In genomic region chr14:77035267-77035666, GRCh38 we compare ENCODE assay signal across 13 cellular contexts. TPM values are rescaled to one million over a fixed set of nuclear protein-coding genes. Genes with fewer than 3 reads are reported as not detected.
DNase-seq lines count a peak whose midpoint lies in the region; ATAC-seq and TF ChIP-seq lines count a peak whose summit lies in the region.
"Had no signal": no experiment of that assay in that cellular context is flagged by ENCODE, and none has a peak within 500 bp of the region (broad histone marks: within the 10 kb centered on the region; RNA-seq: fewer than 3 reads in every experiment).

No MANE protein-coding gene starts in this region.

- H4K8ac ChIP-seq in trophoblast cell (ENCODE audit: low read depth, low read length) = no peak overlapping the region

- TF ChIP-seq EP300 in esophagus muscularis mucosa (IDR thresholded peaks at IDR 0.05) = no peak

- BruUV-seq in OCI-LY7 (replicated peaks; lab: Mats Ljungman, UMichigan) = no TSS peak

- CTCF ChIA-PET in activated CD4-positive, alpha-beta T cell treated with anti-CD3 and anti-CD28 coated beads, Interleukin-2, amount 10 ng/mL, durations not matched to agents 7 days and 5 days (lab: Charles Lee) = interaction anchor here (1.0 to 2.9 kb wide), 3 partner anchors 74 to 122 kb away, joined by 5 to 17 read pairs (median 6); no protein-coding TSS in a partner anchor
- CTCF ChIA-PET in OCI-LY7 (lab: Charles Lee; ENCODE audit: unreplicated experiment) = no interaction called here

- POLR2A ChIA-PET in activated CD4-positive, alpha-beta T cell treated with anti-CD3 and anti-CD28 coated beads, Interleukin-2, amount 10 ng/mL, durations not matched to agents 7 days and 5 days (lab: Charles Lee) = no interaction called here
- POLR2A ChIA-PET in OCI-LY7 (lab: Charles Lee) = interaction anchor here (0.6 kb wide), 1 partner anchor 404 kb away, joined by 6 read pairs; no protein-coding TSS in a partner anchor

- no peak overlapping the region for H3K23ac ChIP-seq in trophoblast cell (ENCODE audit: low read length)

- no peaks in the 10 kb centered on the region for H3K9me3 Mint-ChIP-seq in activated CD4-positive, alpha-beta T cell treated with anti-CD3 and anti-CD28 coated beads, Interleukin-2, amount 10 ng/mL, durations not matched to agents 7 days and 5 days

- TF ChIP-seq CTCF in OCI-LY7 (conservative IDR thresholded peaks at IDR 0.05; ENCODE audit: low read length) (no peak), esophagus muscularis mucosa (IDR thresholded peaks at IDR 0.05) (no peak)

- no peak for TF ChIP-seq POLR2A in esophagus muscularis mucosa (IDR thresholded peaks at IDR 0.05; ENCODE audit: low read depth)

- H3K27me3 Mint-ChIP-seq in activated CD4-positive, alpha-beta T cell treated with anti-CD3 and anti-CD28 coated beads, Interleukin-2, amount 10 ng/mL, durations not matched to agents 7 days and 5 days = no peaks in the 10 kb centered on the region

- H2BK5ac ChIP-seq in trophoblast cell (ENCODE audit: low read depth, low read length, poor library complexity) = no peak overlapping the region

- H3K79me2 ChIP-seq in OCI-LY7 (ENCODE audit: insufficient read depth, low read depth, low read length) (peaks cover 7% of the 10 kb centered on the region; the same call in 1 of the 2 replicates), trophoblast cell (ENCODE audit: control insufficient read depth, insufficient read depth, low read length, poor library complexity) (peaks cover 6% of the 10 kb centered on the region)

- WGBS in esophagus muscularis mucosa = 91% methylated on average over 4 of the region's 4 CpGs
- no CpG with 5 or more reads among the region's 4 CpGs for WGBS in trophoblast cell (ENCODE audit: extremely low coverage, insufficient coverage, insufficient read length)

- no peak overlapping the region for H3K4ac ChIP-seq in trophoblast cell (ENCODE audit: low read depth, low read length)

- H2AFZ ChIP-seq in OCI-LY7 (ENCODE audit: low read length) = no peak overlapping the region
- H2AFZ ChIP-seq in trophoblast cell (ENCODE audit: insufficient read depth, low read length, poor library complexity) = no peak overlapping the region

- H3K4me1 ChIP-seq in OCI-LY7 (ENCODE audit: insufficient read depth, low read length, poor library complexity, severe bottlenecking) (peaks cover 88% of the 10 kb centered on the region), esophagus muscularis mucosa (peaks cover 73 to 95% (median 92%) of the 10 kb centered on the region in 4 donors), trophoblast cell (ENCODE audit: control insufficient read depth in 1 of 2, insufficient read depth in 2 of 2, low read length in 2 of 2) (peaks cover 26 to 33% of the 10 kb centered on the region in 2 experiments)

- peak overlapping the region; percentile 75 for H3K27ac ChIP-seq in OCI-LY7 (ENCODE audit: low read depth, low read length, poor library complexity, severe bottlenecking)
- peak overlapping the region; percentile 98 to 100 (median 100) for H3K27ac ChIP-seq in esophagus muscularis mucosa (replicated peaks in 1 of 4)
- H3K27ac ChIP-seq in skin epidermis = peak overlapping the region in 13 of 21 experiments; percentile 12 to 100 (median 41)
- H3K27ac ChIP-seq in trophoblast cell (ENCODE audit: low read depth, low read length) = no peak overlapping the region

- no peak for DNase-seq in activated CD4-positive, alpha-beta T cell treated with anti-CD3 and anti-CD28 coated beads, Interleukin-2, amount 10 ng/mL, durations not matched to agents 7 days and 5 days
- DNase-seq in activated CD4-positive, alpha-beta T cell treated with anti-CD3 and anti-CD28 coated beads, Interleukin-2, amount 50 U/mL, for 48 hours = no peak
- DNase-seq in OCI-LY7 (ENCODE audit: low spot score) (no peak), esophagus muscularis mucosa (ENCODE audit: extremely low spot score) (no peak), trophoblast cell (no peak)
- no peak for DNase-seq in stimulated activated CD4-positive, alpha-beta T cell treated with anti-CD3 and anti-CD28 coated beads, Interleukin-15, amount 100 ng/mL, for 24 hours
- DNase-seq: ACHN; activated CD8-positive, alpha-beta memory T cell treated with anti-CD3 and anti-CD28 coated beads, Interleukin-2, amount 50 U/mL, for 4 hours; GOT3; stimulated activated CD4-positive, alpha-beta T cell treated with anti-CD3 and anti-CD28 coated beads, Interleukin-12 subunit alpha, Interleukin-12 subunit beta, amount 100 ng/mL, for 4 hours had no signal

- peaks cover 87% of the 10 kb centered on the region for H3K4me1 Mint-ChIP-seq in activated CD4-positive, alpha-beta T cell treated with anti-CD3 and anti-CD28 coated beads, Interleukin-2, amount 10 ng/mL, durations not matched to agents 7 days and 5 days

- no peak overlapping the region for H2AK5ac ChIP-seq in trophoblast cell (ENCODE audit: low read length)

- intact Hi-C loops in OCI-LY7 (cut with micrococcal nuclease; ENCODE audit: unreplicated experiment) (loop anchor here (10.0 kb wide), 2 partner anchors 340 to 560 kb away; partner anchors contain the start of genes SAMD15 and TMED8), esophagus muscularis mucosa (cut with DNase I) (no loop called here)

- H3K36me3 Mint-ChIP-seq in activated CD4-positive, alpha-beta T cell treated with anti-CD3 and anti-CD28 coated beads, Interleukin-2, amount 10 ng/mL, durations not matched to agents 7 days and 5 days (ENCODE audit: low read depth) = peaks cover 3% of the 10 kb centered on the region

- ATAC-seq in HG03045 (IDR thresholded peaks at IDR 0.05; ENCODE audit: unreplicated experiment) = no peak

- H3K4me2 ChIP-seq in OCI-LY7 (ENCODE audit: low read length) (0 out of 2 replicates have a peak overlapping the region, but pooled peaks have one; percentile 1), trophoblast cell (ENCODE audit: low read length) (no peak overlapping the region)

- H3K27ac Mint-ChIP-seq in activated CD4-positive, alpha-beta T cell treated with anti-CD3 and anti-CD28 coated beads, Interleukin-2, amount 10 ng/mL, durations not matched to agents 7 days and 5 days = no peak overlapping the region

- H4K12ac ChIP-seq in trophoblast cell (ENCODE audit: low read depth, low read length) = no peak overlapping the region

- H2BK12ac ChIP-seq in trophoblast cell (ENCODE audit: low read length) = no peak overlapping the region

- no peak overlapping the region for H3K18ac ChIP-seq in trophoblast cell (ENCODE audit: low read length)

- H3K9me2 ChIP-seq in OCI-LY7 (ENCODE audit: insufficient read depth, low read length) = no peaks in the 10 kb centered on the region

- H4K91ac ChIP-seq in trophoblast cell (ENCODE audit: low read depth, low read length) = no peak overlapping the region

- H3K9me3 ChIP-seq in OCI-LY7 (ENCODE audit: low read length) (no peaks in the 10 kb centered on the region), esophagus muscularis mucosa (no peaks in the 10 kb centered on the region), trophoblast cell (ENCODE audit: insufficient read depth, low read depth, low read length) (no peaks in the 10 kb centered on the region)
- H3K9me3 ChIP-seq: neutrophil had no signal

- H3K4me3 Mint-ChIP-seq in activated CD4-positive, alpha-beta T cell treated with anti-CD3 and anti-CD28 coated beads, Interleukin-2, amount 10 ng/mL, durations not matched to agents 7 days and 5 days = peak overlapping the region; percentile 9

- H3K27me3 ChIP-seq in esophagus muscularis mucosa (no peaks in the 10 kb centered on the region), trophoblast cell (ENCODE audit: insufficient read depth, low read length) (no peaks in the 10 kb centered on the region)
- H3K27me3 ChIP-seq: neutrophil had no signal

- H3K36me3 ChIP-seq in OCI-LY7 (ENCODE audit: insufficient read depth, low read length) (no peaks in the 10 kb centered on the region), esophagus muscularis mucosa (no peaks in the 10 kb centered on the region), trophoblast cell (ENCODE audit: control insufficient read depth in 1 of 2, insufficient read depth in 2 of 2, low read length in 2 of 2) (no peaks in the 10 kb centered on the region)
- H3K36me3 ChIP-seq: neutrophil had no signal

- no peak overlapping the region for H3K9ac ChIP-seq in trophoblast cell (ENCODE audit: low read length)

- no peaks in the 10 kb centered on the region for H4K20me1 ChIP-seq in OCI-LY7 (ENCODE audit: insufficient read depth, low read length)

- H3K4me3 ChIP-seq in OCI-LY7 (ENCODE audit: low read depth, low read length, poor library complexity, severe bottlenecking) (no peak overlapping the region), esophagus muscularis mucosa (no peak overlapping the region), skin epidermis (no peak overlapping the region), trophoblast cell (ENCODE audit: low read depth, low read length) (no peak overlapping the region)

- H2BK120ac ChIP-seq in trophoblast cell (ENCODE audit: insufficient read depth, low read length, poor library complexity) = no peak overlapping the region

- no peak overlapping the region for H3K14ac ChIP-seq in trophoblast cell (ENCODE audit: low read length)

- peaks cover 19% of the 10 kb centered on the region for H3K79me1 ChIP-seq in trophoblast cell (ENCODE audit: low read length)

RNA-seq across cellular contexts. Expression of gene IRF2BPL, which starts 6.8 kb away (rescaled TPM):
- 10 to 100 TPM; 26.0 to 29.9 TPM for total RNA-seq in activated CD4-positive, alpha-beta T cell treated with anti-CD3 and anti-CD28 coated beads, Interleukin-2, amount 10 ng/mL, durations not matched to agents 7 days and 5 days
- 18.8 and 25.8 TPM in 2 replicates for total RNA-seq in OCI-LY7 (2014; rRNA removed; shearing (Covaris generic))
- total RNA-seq in OCI-LY7 (2022) (23.7 and 23.8 TPM in 2 replicates), esophagus muscularis mucosa (100 to 1,000 TPM in 1 of 4 donors, 10 to 100 TPM in 3; 58.6 to 105 (median 98.4) TPM)
- polyA plus RNA-seq in trophoblast cell (2013) = 21.4 and 23.0 TPM in 2 replicates
